In the genomic region with DNA sequence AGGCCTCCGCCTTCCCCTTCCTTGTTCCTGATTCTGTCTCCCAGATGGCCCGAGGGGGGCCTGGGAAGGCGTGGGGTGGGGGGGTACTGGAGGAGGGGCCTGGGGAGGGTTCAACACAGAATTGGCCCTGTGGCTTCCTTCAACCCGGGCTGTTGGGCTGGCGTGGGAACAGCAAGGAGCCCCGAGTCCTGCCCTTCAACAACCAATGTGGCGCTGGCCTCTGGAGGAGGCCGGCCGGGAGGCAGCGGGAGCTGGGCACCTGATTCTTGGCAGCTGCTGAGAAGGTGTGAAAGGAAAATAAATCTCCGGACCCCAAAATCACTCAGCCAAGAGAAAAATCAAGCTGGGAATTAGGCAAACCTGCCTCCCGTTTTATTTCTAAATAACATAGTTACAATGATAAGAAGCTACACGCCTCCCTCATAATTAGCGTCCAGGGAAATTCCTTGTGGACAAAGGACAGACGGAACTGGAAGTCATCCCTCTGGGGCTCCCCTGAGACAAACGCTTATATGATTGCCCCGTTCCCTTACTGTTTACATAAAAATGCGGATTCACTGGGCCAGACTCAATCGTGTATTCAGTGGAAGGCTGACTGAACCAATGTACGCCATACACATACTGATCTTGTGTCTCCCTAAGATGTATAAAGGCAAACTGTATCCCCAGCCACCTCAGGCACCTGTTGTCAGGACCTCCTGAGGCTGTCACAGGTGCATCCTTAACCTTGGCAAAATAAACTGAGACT, we compare ENCODE assay signal across 18 cellular contexts. TPM values are rescaled to one million over a fixed set of nuclear protein-coding genes. Genes with fewer than 3 reads are reported as not detected.
DNase-seq lines count a peak whose midpoint lies in the region; ATAC-seq and TF ChIP-seq lines count a peak whose summit lies in the region.
"Had no signal": no experiment of that assay in that cellular context is flagged by ENCODE, and none has a peak within 500 bp of the region (broad histone marks: within the 10 kb centered on the region; RNA-seq: fewer than 3 reads in every experiment).

No MANE protein-coding gene starts in this region.

- H3T11ph ChIP-seq in H9 (ENCODE audit: low read length) = no peak overlapping the region

- peaks cover 25% of the 10 kb centered on the region for H3F3A ChIP-seq in SK-N-SH (replicated peaks; ENCODE audit: insufficient read depth)

- H3K4ac ChIP-seq in H9 (ENCODE audit: low read depth, low read length) = no peak overlapping the region
- H3K4ac ChIP-seq in neuronal stem cell (ENCODE audit: low read length) = no peak overlapping the region
- peak overlapping the region in 1 of 2 experiments; percentile 13 for H3K4ac ChIP-seq in mesenchymal stem cell (ENCODE audit: low read depth in 1 of 2, low read length in 2 of 2)

- H4K8ac ChIP-seq in H9 (replicated peaks; ENCODE audit: insufficient read length, low read depth, low read length) (no peak overlapping the region), neuronal stem cell (ENCODE audit: low read depth, low read length) (no peak overlapping the region), mesenchymal stem cell (ENCODE audit: low read length) (no peak overlapping the region)

- H3K27me3 ChIP-seq in SK-N-SH (ENCODE audit: insufficient read depth) (no peaks in the 10 kb centered on the region), H9 (ENCODE audit: insufficient read depth, low read length) (no peaks in the 10 kb centered on the region), neuronal stem cell (ENCODE audit: control insufficient read depth in 3 of 3, insufficient read depth in 3 of 3, low read depth in 1 of 3, low read length in 3 of 3) (no peaks in the 10 kb centered on the region), mesenchymal stem cell (ENCODE audit: control insufficient read depth in 1 of 2, insufficient read depth in 1 of 2, low read length in 2 of 2) (no peaks in the 10 kb centered on the region)
- H3K27me3 ChIP-seq: body of pancreas, dorsolateral prefrontal cortex, hepatocyte, MG63 had no signal

- H3K4me3 Mint-ChIP-seq in H9 = peak overlapping the region; percentile 24 to 40; a peak in 3 of 5 replicates
- H3K4me3 Mint-ChIP-seq in activated naive CD8-positive, alpha-beta T cell treated with anti-CD3 and anti-CD28 coated beads, Interleukin-2, amount 50 U/mL, for 24 hours = peak overlapping the region; percentile 17

- H4K91ac ChIP-seq in H9 (ENCODE audit: insufficient read length, low read depth, low read length) (no peak overlapping the region), neuronal stem cell (ENCODE audit: low read depth, low read length, poor library complexity) (peak overlapping the region; percentile 2), mesenchymal stem cell (ENCODE audit: low read length) (no peak overlapping the region)

- no peak overlapping the region for H3K27ac Mint-ChIP-seq in H9
- H3K27ac Mint-ChIP-seq in activated naive CD8-positive, alpha-beta T cell treated with anti-CD3 and anti-CD28 coated beads, Interleukin-2, amount 50 U/mL, for 24 hours = no peak overlapping the region

- no peak overlapping the region for H3K4me2 ChIP-seq in SK-N-SH
- H3K4me2 ChIP-seq in H9 (ENCODE audit: insufficient read depth, insufficient read length, low read length) = no peak overlapping the region
- H3K4me2 ChIP-seq in neuronal stem cell (ENCODE audit: insufficient read depth, low read length, poor library complexity, severe bottlenecking) = no peak overlapping the region
- no peak overlapping the region for H3K4me2 ChIP-seq in mesenchymal stem cell (ENCODE audit: low read length, poor library complexity, severe bottlenecking)

- H3K36me3 ChIP-seq in SK-N-SH (replicated peaks in 1 of 2; ENCODE audit: control insufficient read depth in 1 of 2, insufficient read depth in 2 of 2, low read length in 1 of 2) (peaks cover 0 to 10% of the 10 kb centered on the region in 2 experiments), neuronal stem cell (replicated peaks in 1 of 2; ENCODE audit: control insufficient read depth in 2 of 2, insufficient read depth in 2 of 2, low read length in 2 of 2) (peaks cover 17 to 20% of the 10 kb centered on the region in 2 donors), mesenchymal stem cell (ENCODE audit: control insufficient read depth in 1 of 2, insufficient read depth in 2 of 2, low read depth in 1 of 2, low read length in 2 of 2) (peaks cover 11 to 22% of the 10 kb centered on the region in 2 experiments)

- H2AFZ ChIP-seq in SK-N-SH (ENCODE audit: low read depth) (no peak overlapping the region), H9 (ENCODE audit: low read length) (no peak overlapping the region), neuronal stem cell (ENCODE audit: low read length) (no peak overlapping the region), mesenchymal stem cell (ENCODE audit: low read depth, low read length) (no peak overlapping the region)
- H2AFZ ChIP-seq: hepatocyte had no signal

- no peak overlapping the region for H4K5ac ChIP-seq in H9 (ENCODE audit: insufficient read length, low read depth, low read length)

- no peak overlapping the region for H2BK20ac ChIP-seq in H9 (ENCODE audit: low read depth, low read length, poor library complexity, severe bottlenecking)

- H2BK5ac ChIP-seq in H9 (ENCODE audit: insufficient read length, low read length) (no peak overlapping the region), neuronal stem cell (ENCODE audit: low read length) (no peak overlapping the region), mesenchymal stem cell (ENCODE audit: low read depth, low read length, poor library complexity, severe bottlenecking) (no peak overlapping the region)

- no peak overlapping the region for H3K4me3 ChIP-seq in SK-N-SH (ENCODE audit: low read depth in 2 of 2, low read length in 1 of 2)
- H3K4me3 ChIP-seq in neuronal stem cell (ENCODE audit: low read length in 2 of 2) = no peak overlapping the region
- no peak overlapping the region for H3K4me3 ChIP-seq in mesenchymal stem cell (ENCODE audit: insufficient read depth in 1 of 2, low read depth in 1 of 2, low read length in 2 of 2)
- H3K4me3 ChIP-seq: body of pancreas, hepatocyte had no signal

- no peaks in the 10 kb centered on the region for H3K9me3 ChIP-seq in SK-N-SH
- no peaks in the 10 kb centered on the region for H3K9me3 ChIP-seq in H9 (ENCODE audit: control insufficient read depth, low read depth, low read length)
- peaks cover 0 to 8% of the 10 kb centered on the region in 2 donors for H3K9me3 ChIP-seq in neuronal stem cell (replicated peaks in 1 of 2; ENCODE audit: control insufficient read depth in 2 of 2, insufficient read depth in 1 of 2, low read depth in 1 of 2, low read length in 2 of 2)
- no peaks in the 10 kb centered on the region for H3K9me3 ChIP-seq in mesenchymal stem cell (ENCODE audit: control insufficient read depth, low read length)
- H3K9me3 ChIP-seq: body of pancreas, MG63 had no signal

- H3K23me2 ChIP-seq in H9 (ENCODE audit: insufficient read length, low read depth, low read length, poor library complexity, severe bottlenecking) = peaks cover 9% of the 10 kb centered on the region

- DNase-seq in SK-N-SH = no peak
- DNase-seq in H9 = no peak
- no peak for DNase-seq in activated naive CD8-positive, alpha-beta T cell treated with anti-CD3 and anti-CD28 coated beads, Interleukin-2, amount 50 U/mL, for 24 hours
- DNase-seq in neuronal stem cell (ENCODE audit: low spot score) = no peak
- DNase-seq in NCI-H446 (lab: John Stamatoyannopoulos, UW) = no peak
- no peak for DNase-seq in mesenchymal stem cell
- DNase-seq in AG08395 (ENCODE audit: low spot score) = no peak
- DNase-seq: body of pancreas; dorsolateral prefrontal cortex; left cardiac atrium; MG63; NCI-H1930; NCI-H526 treated with DMSO at 0.1 percent for 48 hours; stimulated activated CD4-positive, alpha-beta T cell treated with anti-CD3 and anti-CD28 coated beads, Interleukin-15, amount 100 ng/mL, for 24 hours; T-cell had no signal

- H3K4me1 ChIP-seq in SK-N-SH (ENCODE audit: control insufficient read depth in 1 of 2, insufficient read depth in 2 of 2, low read depth in 1 of 2, low read length in 1 of 2) (peaks cover 10 to 29% of the 10 kb centered on the region in 2 experiments; a peak in 2 of 4 replicates), H9 (ENCODE audit: insufficient read depth, low read length) (no peaks in the 10 kb centered on the region), neuronal stem cell (ENCODE audit: control insufficient read depth in 2 of 2, insufficient read depth in 1 of 2, low read depth in 1 of 2, low read length in 2 of 2) (peaks cover 10 to 11% of the 10 kb centered on the region in 2 donors), mesenchymal stem cell (ENCODE audit: control insufficient read depth, insufficient read depth, low read depth, low read length) (peaks cover 32% of the 10 kb centered on the region)

- H3K36me3 Mint-ChIP-seq in H9 (ENCODE audit: insufficient read depth in 1 of 3, low read depth in 3 of 3) = peaks cover 6 to 24% (median 16%) of the 10 kb centered on the region in 3 experiments; a peak in 6 of 7 replicates
- H3K36me3 Mint-ChIP-seq in activated naive CD8-positive, alpha-beta T cell treated with anti-CD3 and anti-CD28 coated beads, Interleukin-2, amount 50 U/mL, for 24 hours (ENCODE audit: low read depth) = peaks cover 18% of the 10 kb centered on the region
- H3K36me3 Mint-ChIP-seq: T-cell had no signal

- H3K14ac ChIP-seq in H9 (ENCODE audit: insufficient read depth, low read length) (no peak overlapping the region), neuronal stem cell (ENCODE audit: low read length) (no peak overlapping the region), mesenchymal stem cell (ENCODE audit: low read length in 2 of 2) (no peak overlapping the region)

- no peak overlapping the region for H2BK12ac ChIP-seq in H9 (ENCODE audit: insufficient read length, low read depth, low read length)
- no peak overlapping the region for H2BK12ac ChIP-seq in neuronal stem cell (ENCODE audit: low read length)
- no peak overlapping the region for H2BK12ac ChIP-seq in mesenchymal stem cell (ENCODE audit: low read length in 2 of 2)

- H2BK120ac ChIP-seq in H9 (ENCODE audit: low read depth, low read length, poor library complexity, severe bottlenecking) = no peak overlapping the region
- no peak overlapping the region for H2BK120ac ChIP-seq in neuronal stem cell (ENCODE audit: low read depth, low read length)
- H2BK120ac ChIP-seq in mesenchymal stem cell (ENCODE audit: low read depth, low read length) = no peak overlapping the region

- H3K79me2 ChIP-seq in SK-N-SH (ENCODE audit: insufficient read depth) (peaks cover 14% of the 10 kb centered on the region), H9 (ENCODE audit: insufficient read depth, low read length) (peaks cover 3% of the 10 kb centered on the region; the same call in 1 of the 2 replicates)

- peaks cover 6 to 10% of the 10 kb centered on the region in 2 experiments for H3K4me1 Mint-ChIP-seq in H9
- peaks cover 20% of the 10 kb centered on the region for H3K4me1 Mint-ChIP-seq in activated naive CD8-positive, alpha-beta T cell treated with anti-CD3 and anti-CD28 coated beads, Interleukin-2, amount 50 U/mL, for 24 hours

- no peaks in the 10 kb centered on the region for H3K9me2 ChIP-seq in SK-N-SH

- H4K20me1 ChIP-seq in SK-N-SH (ENCODE audit: insufficient read depth) (peaks cover 21% of the 10 kb centered on the region), H9 (ENCODE audit: control insufficient read depth, insufficient read depth, insufficient read length) (peaks cover 3% of the 10 kb centered on the region)

- H3K23ac ChIP-seq in H9 (ENCODE audit: insufficient read length, low read depth, low read length) (no peak overlapping the region), neuronal stem cell (ENCODE audit: low read depth, low read length, poor library complexity) (peak overlapping the region; percentile 52), mesenchymal stem cell (ENCODE audit: low read length in 2 of 2) (no peak overlapping the region)

- no peaks in the 10 kb centered on the region for H3K9me3 Mint-ChIP-seq in H9
- H3K9me3 Mint-ChIP-seq in activated naive CD8-positive, alpha-beta T cell treated with anti-CD3 and anti-CD28 coated beads, Interleukin-2, amount 50 U/mL, for 24 hours = no peaks in the 10 kb centered on the region
- H3K9me3 Mint-ChIP-seq: T-cell had no signal

- no peak for TF ChIP-seq RAD21 in SK-N-SH (IDR thresholded peaks at IDR 0.05; ENCODE audit: low read length)

- no peak for ATAC-seq in SK-N-SH treated with all-trans-retinoic acid at 6 μM for 48 hours
- no peak for ATAC-seq in activated naive CD8-positive, alpha-beta T cell treated with anti-CD3 and anti-CD28 coated beads, Interleukin-2, amount 50 U/mL, for 24 hours
- ATAC-seq: activated CD4-positive, CD25-positive, alpha-beta regulatory T cell treated with anti-CD3 and anti-CD28 coated beads, Interleukin-2, amount 50 U/mL, for 24 hours; body of pancreas; left cardiac atrium; T-cell had no signal

- no peak overlapping the region for H3K27ac ChIP-seq in SK-N-SH (ENCODE audit: low read depth in 2 of 2, low read length in 1 of 2)
- H3K27ac ChIP-seq in H9 (ENCODE audit: insufficient read length, low read depth, low read length) = no peak overlapping the region
- no peak overlapping the region for H3K27ac ChIP-seq in neuronal stem cell (replicated peaks; ENCODE audit: low read length)
- no peak overlapping the region for H3K27ac ChIP-seq in mesenchymal stem cell (ENCODE audit: low read length, poor library complexity, severe bottlenecking)

- CTCF ChIA-PET in SK-N-SH (lab: Yijun Ruan, JAX) = interaction anchor here (0.6 to 9.1 kb wide), 9 partner anchors 13 to 403 kb away, joined by 3 to 82 read pairs (median 3); partner anchors contain the start of genes CDH15, GALNS and TRAPPC2L

- H3K9ac ChIP-seq in SK-N-SH (no peak overlapping the region), H9 (ENCODE audit: extremely low read depth, insufficient read length, low read length) (no peak overlapping the region), neuronal stem cell (ENCODE audit: low read depth, low read length, poor library complexity) (no peak overlapping the region), mesenchymal stem cell (ENCODE audit: low read length) (no peak overlapping the region)

- 77% methylated on average over 19 of the region's 20 CpGs for WGBS in SK-N-SH (ENCODE audit: low lambda C conversion rate)
- no CpG with 5 or more reads among the region's 20 CpGs for whole genome bisulfite sequencing in H9 (ENCODE audit: extremely low coverage, insufficient read length, low lambda C conversion rate)
- WGBS in neuronal stem cell (ENCODE audit: extremely low coverage in 2 of 2, insufficient read length in 2 of 2, insufficient replicate concordance in 1 of 2), 2 donors = no CpG with 5 or more reads among the region's 20 CpGs
- WGBS in mesenchymal stem cell = 92% methylated on average over 19 of the region's 20 CpGs

- POLR2A ChIA-PET in SK-N-SH (lab: Yijun Ruan, JAX) = no interaction called here

- TF ChIP-seq EP300 in SK-N-SH (IDR thresholded peaks at IDR 0.05; ENCODE audit: borderline replicate concordance in 1 of 2, low read depth in 1 of 2, low read length in 1 of 2) = no peak

- TF ChIP-seq CTCF in SK-N-SH (IDR thresholded peaks at IDR 0.05) (no peak), H9 (conservative IDR thresholded peaks at IDR 0.05) (no peak)

- no peaks in the 10 kb centered on the region for H3K79me1 ChIP-seq in H9 (ENCODE audit: insufficient read depth, low read depth, low read length, poor library complexity, severe bottlenecking)
- peaks cover 17% of the 10 kb centered on the region for H3K79me1 ChIP-seq in neuronal stem cell (ENCODE audit: low read depth, low read length)
- peaks cover 11% of the 10 kb centered on the region for H3K79me1 ChIP-seq in mesenchymal stem cell (replicated peaks; ENCODE audit: low read length, poor library complexity, severe bottlenecking)

- H2BK15ac ChIP-seq in H9 (ENCODE audit: low read depth, low read length) = no peak overlapping the region
- H2BK15ac ChIP-seq in neuronal stem cell (ENCODE audit: low read length) = no peak overlapping the region
- no peak overlapping the region for H2BK15ac ChIP-seq in mesenchymal stem cell (ENCODE audit: low read depth, poor library complexity, severe bottlenecking)

- no peak overlapping the region for H2AK5ac ChIP-seq in H9 (ENCODE audit: insufficient read length, low read length)
- peak overlapping the region; percentile 100 for H2AK5ac ChIP-seq in neuronal stem cell (ENCODE audit: low read depth, low read length)
- H2AK5ac ChIP-seq in mesenchymal stem cell (ENCODE audit: low read length, severe bottlenecking) = no peak overlapping the region

- H3K56ac ChIP-seq in H9 (ENCODE audit: insufficient read length, low read depth, low read length) = no peak overlapping the region

- no peak overlapping the region for H3K18ac ChIP-seq in H9 (ENCODE audit: insufficient read length, low read depth, low read length)
- H3K18ac ChIP-seq in neuronal stem cell (ENCODE audit: low read length) = peak overlapping the region; percentile 85
- H3K18ac ChIP-seq in mesenchymal stem cell (ENCODE audit: low read depth in 1 of 2, low read length in 2 of 2) = no peak overlapping the region

- no peaks in the 10 kb centered on the region; the same call in 1 of the 2 replicates for H3K27me3 Mint-ChIP-seq in H9 (ENCODE audit: low read depth)
- no peaks in the 10 kb centered on the region for H3K27me3 Mint-ChIP-seq in activated naive CD8-positive, alpha-beta T cell treated with anti-CD3 and anti-CD28 coated beads, Interleukin-2, amount 50 U/mL, for 24 hours
- H3K27me3 Mint-ChIP-seq: T-cell had no signal

RNA-seq across cellular contexts. Expression of gene APRT, which starts 1.8 kb away (rescaled TPM):
- 178 and 192 TPM in 2 replicates for polyA plus RNA-seq in SK-N-SH (2012; rRNA removed)
- 87.4 and 115 TPM in 2 replicates for polyA plus RNA-seq in SK-N-SH (2012; cell fraction: cytosol; rRNA removed)
- polyA plus RNA-seq in SK-N-SH (2012; cell fraction: nucleus; rRNA removed) = 186 and 231 TPM in 2 replicates
- total RNA-seq in H9 (2021) = 246 and 254 TPM in 2 replicates
- polyA plus RNA-seq in neuronal stem cell (2013, experiment 1 of 2) = 146 TPM
- 150 TPM for polyA plus RNA-seq in neuronal stem cell (2013, experiment 2 of 2)
- 157 TPM for polyA plus RNA-seq in mesenchymal stem cell (2013, experiment 1 of 2)
- 164 TPM for polyA plus RNA-seq in mesenchymal stem cell (2013, experiment 2 of 2)

RNA-seq across cellular contexts. Expression of gene CDT1, which starts 10.0 kb away (rescaled TPM):
- polyA plus RNA-seq in SK-N-SH (2012; rRNA removed) = 3.1 and 6.1 TPM in 2 replicates
- 1.5 and 4.3 TPM in 2 replicates for polyA plus RNA-seq in SK-N-SH (2012; cell fraction: cytosol; rRNA removed)
- 8.0 and 8.2 TPM in 2 replicates for polyA plus RNA-seq in SK-N-SH (2012; cell fraction: nucleus; rRNA removed)
- 74.1 and 79.7 TPM in 2 replicates for total RNA-seq in H9 (2021)
- polyA plus RNA-seq in neuronal stem cell (2013, experiment 1 of 2) = 40.6 TPM
- 40.0 TPM for polyA plus RNA-seq in neuronal stem cell (2013, experiment 2 of 2)
- 3.1 TPM for polyA plus RNA-seq in mesenchymal stem cell (2013, experiment 1 of 2)
- 3.0 TPM for polyA plus RNA-seq in mesenchymal stem cell (2013, experiment 2 of 2)

RNA-seq across cellular contexts. Expression of gene PIEZO1, which starts 28.6 kb away (rescaled TPM):
- polyA plus RNA-seq in SK-N-SH (2012; rRNA removed) = 111 and 184 TPM in 2 replicates
- polyA plus RNA-seq in SK-N-SH (2012; cell fraction: cytosol; rRNA removed) = 45.3 and 86.3 TPM in 2 replicates
- polyA plus RNA-seq in SK-N-SH (2012; cell fraction: nucleus; rRNA removed) = 670 and 1,039 TPM in 2 replicates
- total RNA-seq in H9 (2021) = 67.8 and 71.1 TPM in 2 replicates
- polyA plus RNA-seq in neuronal stem cell (2013, experiment 1 of 2) = 8.0 TPM
- polyA plus RNA-seq in neuronal stem cell (2013, experiment 2 of 2) = 9.2 TPM
- 112 TPM for polyA plus RNA-seq in mesenchymal stem cell (2013, experiment 1 of 2)
- 108 TPM for polyA plus RNA-seq in mesenchymal stem cell (2013, experiment 2 of 2)

RNA-seq across cellular contexts. Expression of gene GALNS, which starts 43.2 kb away (rescaled TPM):
- polyA plus RNA-seq in SK-N-SH (2012; rRNA removed) = 13.8 and 16.5 TPM in 2 replicates
- 12.1 and 15.9 TPM in 2 replicates for polyA plus RNA-seq in SK-N-SH (2012; cell fraction: cytosol; rRNA removed)
- polyA plus RNA-seq in SK-N-SH (2012; cell fraction: nucleus; rRNA removed) = 43.5 and 44.1 TPM in 2 replicates
- total RNA-seq in H9 (2021) = 20.0 and 20.3 TPM in 2 replicates
- polyA plus RNA-seq in neuronal stem cell (2013, experiment 1 of 2) = 9.6 TPM
- 9.1 TPM for polyA plus RNA-seq in neuronal stem cell (2013, experiment 2 of 2)
- 34.8 TPM for polyA plus RNA-seq in mesenchymal stem cell (2013, experiment 1 of 2)
- polyA plus RNA-seq in mesenchymal stem cell (2013, experiment 2 of 2) = 32.9 TPM

RNA-seq across cellular contexts. Expression of gene TRAPPC2L, which starts 43.4 kb away (rescaled TPM):
- 73.9 and 74.4 TPM in 2 replicates for polyA plus RNA-seq in SK-N-SH (2012; rRNA removed)
- 52.1 and 63.3 TPM in 2 replicates for polyA plus RNA-seq in SK-N-SH (2012; cell fraction: cytosol; rRNA removed)
- 68.2 and 74.9 TPM in 2 replicates for polyA plus RNA-seq in SK-N-SH (2012; cell fraction: nucleus; rRNA removed)
- total RNA-seq in H9 (2021) = 90.3 and 102 TPM in 2 replicates
- 57.0 TPM for polyA plus RNA-seq in neuronal stem cell (2013, experiment 1 of 2)
- 58.2 TPM for polyA plus RNA-seq in neuronal stem cell (2013, experiment 2 of 2)
- 111 TPM for polyA plus RNA-seq in mesenchymal stem cell (2013, experiment 1 of 2)
- polyA plus RNA-seq in mesenchymal stem cell (2013, experiment 2 of 2) = 108 TPM
